8 cellular contexts compared by ENCODE assay signal in the genomic region with DNA sequence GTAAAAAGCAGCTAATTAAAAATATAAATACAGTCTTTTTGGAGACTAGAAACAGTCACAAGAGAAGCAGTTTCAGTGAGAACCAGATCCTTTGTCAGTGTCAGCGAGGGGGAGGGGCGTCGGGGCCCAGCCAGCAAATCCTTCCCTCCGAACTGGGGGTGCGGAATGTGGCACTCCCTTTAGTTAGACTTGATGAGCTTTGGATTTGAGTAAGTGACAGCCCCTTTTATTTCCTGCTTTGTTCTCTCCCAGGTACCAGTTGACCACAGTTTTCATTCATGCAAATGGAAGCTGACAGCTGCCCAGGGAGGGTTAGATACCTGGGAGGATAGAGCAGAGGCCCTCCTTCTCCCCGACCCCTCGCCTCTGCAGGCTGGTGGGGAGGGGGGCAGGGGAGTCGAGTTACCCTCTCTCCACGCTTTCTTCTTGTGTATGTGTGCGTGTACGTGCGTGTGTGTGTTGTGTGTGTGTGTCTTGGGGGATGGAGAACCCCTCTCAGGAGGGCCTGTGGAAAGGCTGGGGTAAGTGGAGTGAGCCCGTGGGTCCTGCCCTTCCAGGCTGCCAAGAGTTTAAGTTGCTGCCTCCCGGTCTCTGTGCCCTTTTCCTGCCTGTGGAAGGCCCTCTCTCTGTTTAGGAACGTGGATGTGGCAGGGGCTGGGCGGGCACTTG. TPM values are rescaled to one million over a fixed set of nuclear protein-coding genes. Genes with fewer than 3 reads are reported as not detected.
DNase-seq lines count a peak whose midpoint lies in the region; ATAC-seq lines count a peak whose summit lies in the region.

No MANE protein-coding gene starts in this region.

- peak overlapping the region; percentile 30 for H3K9ac ChIP-seq in iPS-18a (ENCODE audit: low read length)

- H3K9me3 ChIP-seq in T-helper 17 cell (ENCODE audit: control insufficient read depth, low read length, poor library complexity, severe bottlenecking) = no peaks in the 10 kb centered on the region
- H3K9me3 ChIP-seq in iPS-18a (ENCODE audit: control insufficient read depth, low read depth, low read length) = no peaks in the 10 kb centered on the region
- H3K9me3 ChIP-seq in aorta (ENCODE audit: control insufficient read depth, low read length) = no peaks in the 10 kb centered on the region

- intact Hi-C loops in activated CD4-positive, alpha-beta T cell treated with anti-CD3 and anti-CD28 coated beads for 36 hours (cut with DNase I, micrococcal nuclease) = no loop called here
- intact Hi-C loops in aorta (cut with DNase I) = loop anchor here in 1 of 2 donors (10.0 kb wide), 1 partner anchor 46 kb away; no protein-coding TSS in a partner anchor

- H3K27me3 ChIP-seq in iPS-18a (ENCODE audit: control insufficient read depth, insufficient read depth, low read length) (no peaks in the 10 kb centered on the region), aorta (ENCODE audit: control insufficient read depth in 1 of 2, insufficient read depth in 2 of 2, low read length in 1 of 2) (no peaks in the 10 kb centered on the region)

- peak overlapping the region; percentile 76 for H3K27ac Mint-ChIP-seq in activated CD4-positive, alpha-beta T cell treated with anti-CD3 and anti-CD28 coated beads for 36 hours
- peak overlapping the region; percentile 99 for H3K27ac Mint-ChIP-seq in T-helper 17 cell
- H3K27ac Mint-ChIP-seq in stimulated activated effector memory CD8-positive, alpha-beta T cell treated with anti-CD3 and anti-CD28 coated beads, Interleukin-12 subunit alpha, Interleukin-12 subunit beta, amount 100 ng/mL, for 72 hours = peak overlapping the region; percentile 96

- H3K36me3 ChIP-seq in iPS-18a (ENCODE audit: control insufficient read depth, low read depth, low read length) (no peaks in the 10 kb centered on the region), aorta (ENCODE audit: control insufficient read depth in 1 of 2, insufficient read depth in 2 of 2, low read length in 1 of 2) (no peaks in the 10 kb centered on the region)

- no peak overlapping the region for H3K27ac ChIP-seq in iPS-18a (ENCODE audit: low read length)
- H3K27ac ChIP-seq in aorta (ENCODE audit: low read depth in 1 of 2, low read length in 2 of 2) = no peak overlapping the region

- H3K36me3 Mint-ChIP-seq in activated CD4-positive, alpha-beta T cell treated with anti-CD3 and anti-CD28 coated beads for 36 hours (ENCODE audit: low read depth) = peaks cover 11% of the 10 kb centered on the region
- peaks cover 3% of the 10 kb centered on the region for H3K36me3 Mint-ChIP-seq in T-helper 17 cell (ENCODE audit: low read depth)
- H3K36me3 Mint-ChIP-seq in stimulated activated effector memory CD8-positive, alpha-beta T cell treated with anti-CD3 and anti-CD28 coated beads, Interleukin-12 subunit alpha, Interleukin-12 subunit beta, amount 100 ng/mL, for 72 hours = peaks cover 41% of the 10 kb centered on the region

- CTCF ChIA-PET in activated CD4-positive, alpha-beta T cell treated with anti-CD3 and anti-CD28 coated beads for 36 hours (lab: Charles Lee) = interaction anchor here (0.6 to 2.9 kb wide), 9 partner anchors 9 to 100 kb away, joined by 3 to 13 read pairs (median 4); no protein-coding TSS in a partner anchor

- no peaks in the 10 kb centered on the region for H3K9me3 Mint-ChIP-seq in activated CD4-positive, alpha-beta T cell treated with anti-CD3 and anti-CD28 coated beads for 36 hours (ENCODE audit: low read depth)
- no peaks in the 10 kb centered on the region for H3K9me3 Mint-ChIP-seq in stimulated activated effector memory CD8-positive, alpha-beta T cell treated with anti-CD3 and anti-CD28 coated beads, Interleukin-12 subunit alpha, Interleukin-12 subunit beta, amount 100 ng/mL, for 72 hours

- H3K4me1 Mint-ChIP-seq in activated CD4-positive, alpha-beta T cell treated with anti-CD3 and anti-CD28 coated beads for 36 hours = peaks cover 84% of the 10 kb centered on the region
- H3K4me1 Mint-ChIP-seq in T-helper 17 cell = peaks cover 54% of the 10 kb centered on the region
- peaks cover 79% of the 10 kb centered on the region for H3K4me1 Mint-ChIP-seq in stimulated activated effector memory CD8-positive, alpha-beta T cell treated with anti-CD3 and anti-CD28 coated beads, Interleukin-12 subunit alpha, Interleukin-12 subunit beta, amount 100 ng/mL, for 72 hours

- WGBS in aorta, 2 donors = 53 to 59% methylated on average over 16 of the region's 16 CpGs

- H3K27me3 Mint-ChIP-seq in activated CD4-positive, alpha-beta T cell treated with anti-CD3 and anti-CD28 coated beads for 36 hours = no peaks in the 10 kb centered on the region
- H3K27me3 Mint-ChIP-seq in T-helper 17 cell = no peaks in the 10 kb centered on the region

- DNase-seq in activated CD4-positive, alpha-beta T cell treated with anti-CD3 and anti-CD28 coated beads for 36 hours = peak; percentile 40
- DNase-seq in activated CD4-positive, alpha-beta T cell treated with anti-CD3 and anti-CD28 coated beads for 4 hours = no peak
- no peak for DNase-seq in T-helper 17 cell
- DNase-seq in stimulated activated effector memory CD8-positive, alpha-beta T cell treated with anti-CD3 and anti-CD28 coated beads, Interleukin-12 subunit alpha, Interleukin-12 subunit beta, amount 100 ng/mL, for 72 hours (ENCODE audit: low spot score in 2 of 2) = no peak
- DNase-seq in aorta = no peak

- POLR2A ChIA-PET in activated CD4-positive, alpha-beta T cell treated with anti-CD3 and anti-CD28 coated beads for 36 hours (lab: Charles Lee) = interaction anchor here (0.6 to 1.0 kb wide), 3 partner anchors 10 to 37 kb away, joined by 3 to 4 read pairs (median 4); no protein-coding TSS in a partner anchor

- H3K4me3 Mint-ChIP-seq in activated CD4-positive, alpha-beta T cell treated with anti-CD3 and anti-CD28 coated beads for 36 hours = no peak overlapping the region
- peak overlapping the region; percentile 85 for H3K4me3 Mint-ChIP-seq in T-helper 17 cell
- peak overlapping the region; percentile 75 for H3K4me3 Mint-ChIP-seq in stimulated activated effector memory CD8-positive, alpha-beta T cell treated with anti-CD3 and anti-CD28 coated beads, Interleukin-12 subunit alpha, Interleukin-12 subunit beta, amount 100 ng/mL, for 72 hours

- peak overlapping the region; percentile 25 for H3K4me3 ChIP-seq in iPS-18a (ENCODE audit: low read length)
- no peak overlapping the region for H3K4me3 ChIP-seq in aorta (ENCODE audit: low read length in 2 of 2)

- no peak for ATAC-seq in activated CD4-positive, alpha-beta T cell treated with anti-CD3 and anti-CD28 coated beads for 36 hours
- no peak for ATAC-seq in T-helper 17 cell
- ATAC-seq in stimulated activated effector memory CD8-positive, alpha-beta T cell treated with anti-CD3 and anti-CD28 coated beads, Interleukin-12 subunit alpha, Interleukin-12 subunit beta, amount 100 ng/mL, for 72 hours = no peak
- ATAC-seq in HG03354 (IDR thresholded peaks at IDR 0.05; ENCODE audit: poor library complexity, severe bottlenecking, unreplicated experiment) = no peak
- ATAC-seq in HG02642 (IDR thresholded peaks at IDR 0.05; ENCODE audit: poor library complexity, unreplicated experiment) = no peak
- ATAC-seq in aorta (ENCODE audit: low FRiP score) = no peak

- H3K4me1 ChIP-seq in iPS-18a (ENCODE audit: control insufficient read depth, low read depth, low read length) (peaks cover 21% of the 10 kb centered on the region), aorta (ENCODE audit: control insufficient read depth in 1 of 2, insufficient read depth in 2 of 2, low read length in 2 of 2) (no peaks in the 10 kb centered on the region)

RNA-seq across cellular contexts. Expression of a gene that starts 38.3 kb away (rescaled TPM):
- 10 to 100 TPM; 20.8 to 21.3 TPM for total RNA-seq in activated CD4-positive, alpha-beta T cell treated with anti-CD3 and anti-CD28 coated beads for 36 hours
- total RNA-seq in T-helper 17 cell (10 to 100 TPM; 33.2 to 83.9 TPM), aorta (10 to 100 TPM; 14.3 to 20.1 TPM)
- polyA plus RNA-seq in aorta = 1 to 10 TPM; 2.0 to 2.8 TPM
